ENCODE assay signal across 11 cellular contexts in the genomic region with DNA sequence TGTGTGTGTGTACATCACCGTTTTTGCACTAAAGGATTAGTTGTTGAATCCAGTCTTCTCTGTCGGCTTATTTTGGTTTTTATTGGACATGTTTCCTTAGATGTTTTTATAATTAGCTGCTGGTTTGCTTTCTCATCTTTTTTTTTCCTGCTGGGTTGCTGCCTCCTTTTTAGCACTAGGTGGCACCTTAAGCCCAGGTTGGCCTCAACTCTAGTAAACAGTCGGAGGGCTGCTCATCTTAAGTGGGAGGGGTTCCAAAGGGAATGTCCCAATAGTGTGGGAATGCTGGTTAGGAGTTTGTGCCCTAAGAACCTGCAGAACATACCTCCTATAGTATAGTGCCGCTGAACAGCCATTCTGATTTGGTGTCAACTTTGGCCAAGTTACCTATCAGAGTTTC.
A peak's percentile ranks its signal among the peaks of the same experiment; 100 is the strongest.
DNase-seq lines count a peak whose midpoint lies in the region; ATAC-seq and TF ChIP-seq lines count a peak whose summit lies in the region.
"Had no signal": no experiment of that assay in that cellular context is flagged by ENCODE, and none has a peak within 500 bp of the region (broad histone marks: within the 10 kb centered on the region; RNA-seq: fewer than 3 reads in every experiment).

No MANE protein-coding gene starts in this region.

- no peaks in the 10 kb centered on the region for H3K36me3 ChIP-seq in left ventricle myocardium inferior
- H3K36me3 ChIP-seq in RWPE2 (ENCODE audit: low read depth), result no peaks in the 10 kb centered on the region
- H3K36me3 ChIP-seq: BLaER1 treated with 17β-estradiol and CSF1 and Interleukin-3, amounts not matched to agents 10 nM and 100 nM had no signal

- peaks cover 26% of the 10 kb centered on the region for H3K9me3 ChIP-seq in left ventricle myocardium inferior (replicated peaks)
- no peaks in the 10 kb centered on the region for H3K9me3 ChIP-seq in RWPE2 (ENCODE audit: severe bottlenecking)

- no peak overlapping the region for H3K4me3 ChIP-seq in left ventricle myocardium inferior
- no peak overlapping the region for H3K4me3 ChIP-seq in RWPE2 (ENCODE audit: severe bottlenecking)
- no peak overlapping the region for H3K4me3 ChIP-seq in fibroblast of the aortic adventitia (ENCODE audit: low read depth, low read length)
- H3K4me3 ChIP-seq: BLaER1 treated with 17β-estradiol and CSF1 and Interleukin-3, amounts not matched to agents 10 nM and 100 nM; body of pancreas had no signal

- H3K27ac ChIP-seq in left ventricle myocardium inferior (replicated peaks) (no peak overlapping the region), RWPE2 (ENCODE audit: poor library complexity, severe bottlenecking) (no peak overlapping the region)
- H3K27ac ChIP-seq: BLaER1 treated with 17β-estradiol and CSF1 and Interleukin-3, amounts not matched to agents 10 nM and 100 nM; body of pancreas had no signal

- ATAC-seq in left cardiac atrium (no peak), RWPE2 (ENCODE audit: low read depth) (peak; percentile 40; the same call in 1 of the 3 replicates), HG02623 (IDR thresholded peaks at IDR 0.05; ENCODE audit: unreplicated experiment) (no peak)
- ATAC-seq: body of pancreas had no signal

- intact Hi-C loops in left ventricle myocardium inferior (cut with micrococcal nuclease), result no loop called here
- intact Hi-C loops in left cardiac atrium (cut with DNase I), result loop anchor here in 1 of 2 donors (5.0 kb wide), 1 partner anchor 325 kb away; no protein-coding TSS in a partner anchor

- no peaks in the 10 kb centered on the region for H3K27me3 ChIP-seq in left ventricle myocardium inferior (ENCODE audit: low read depth)
- H3K27me3 ChIP-seq in RWPE2 (ENCODE audit: insufficient read depth, poor library complexity, severe bottlenecking), result no peaks in the 10 kb centered on the region
- H3K27me3 ChIP-seq: BLaER1 treated with 17β-estradiol and CSF1 and Interleukin-3, amounts not matched to agents 10 nM and 100 nM; body of pancreas had no signal

- no peak for DNase-seq in left ventricle myocardium inferior
- DNase-seq in left cardiac atrium, result no peak
- no peak for DNase-seq in RWPE2 (ENCODE audit: low spot score)
- peak; percentile 15 for DNase-seq in fibroblast of the aortic adventitia (ENCODE audit: low read depth)
- DNase-seq in UCSD-AML1 (lab: John Stamatoyannopoulos, UW; ENCODE audit: unreplicated experiment), result no peak
- DNase-seq in stimulated activated CD4-positive, alpha-beta T cell treated with anti-CD3 and anti-CD28 coated beads, Interleukin-4, amount 100 ng/mL, for 24 hours, result no peak
- DNase-seq in HCEC 1CT, result no peak
- DNase-seq: activated CD4-positive, alpha-beta T cell treated with anti-CD3 and anti-CD28 coated beads, Interleukin-2, amount 10 ng/mL, durations not matched to agents 7 days and 5 days; body of pancreas had no signal

- no peaks in the 10 kb centered on the region for H3K4me1 ChIP-seq in left ventricle myocardium inferior
- no peaks in the 10 kb centered on the region for H3K4me1 ChIP-seq in RWPE2 (ENCODE audit: insufficient read depth, poor library complexity, severe bottlenecking)
- H3K4me1 ChIP-seq: BLaER1 treated with 17β-estradiol and CSF1 and Interleukin-3, amounts not matched to agents 10 nM and 100 nM; body of pancreas had no signal

- TF ChIP-seq CTCF in left ventricle myocardium inferior (IDR thresholded peaks at IDR 0.05; ENCODE audit: borderline replicate concordance) (peak; percentile 23), RWPE2 (IDR thresholded peaks at IDR 0.05; ENCODE audit: poor library complexity, severe bottlenecking) (peak; percentile 57), fibroblast of the aortic adventitia (IDR thresholded peaks at IDR 0.05; ENCODE audit: insufficient read depth, low read length) (peak; percentile 28)
